10 cellular contexts compared by ENCODE assay signal in the genomic region with DNA sequence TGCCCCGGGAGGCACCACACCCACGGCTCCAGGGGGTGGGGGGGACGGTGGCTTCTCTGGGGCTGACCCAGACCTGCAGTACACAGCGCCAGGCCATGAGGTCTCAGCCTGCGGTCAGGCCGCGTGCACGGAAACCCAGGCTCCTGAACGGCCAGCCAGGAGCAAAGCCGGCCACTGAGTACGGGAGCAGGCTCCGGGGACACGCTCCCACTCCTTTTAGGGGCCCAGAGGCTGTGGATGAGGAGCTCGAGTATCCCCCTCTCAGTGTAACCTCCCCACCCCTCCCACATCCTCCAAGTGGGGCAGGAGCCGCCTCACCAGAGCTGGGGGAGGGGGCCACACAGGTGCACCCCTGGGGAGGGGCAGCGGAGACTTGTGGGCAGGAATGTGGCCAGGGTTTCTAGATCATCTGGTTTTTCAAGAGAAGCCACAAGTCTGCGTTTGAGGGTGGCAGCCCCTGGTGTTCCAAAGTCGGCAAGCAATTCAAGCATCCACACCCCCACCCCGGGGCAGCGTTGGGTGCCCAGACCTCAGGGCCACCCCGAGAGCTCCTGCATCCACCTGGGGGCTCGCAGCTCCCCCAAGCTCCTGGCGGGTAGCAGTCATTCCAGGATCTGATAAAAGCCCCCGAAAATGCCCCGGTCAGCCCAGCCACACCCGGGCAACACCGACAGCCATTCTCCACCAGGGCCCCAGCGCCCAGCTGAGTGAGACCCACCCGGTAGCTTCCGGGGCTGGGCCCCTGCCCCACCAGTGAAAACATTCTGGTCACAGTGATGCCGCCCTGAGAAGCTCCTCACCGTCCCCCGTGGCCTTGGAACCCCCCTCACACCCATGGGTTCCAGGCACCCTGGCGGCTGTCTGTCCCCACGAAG. TPM values are rescaled to one million over a fixed set of nuclear protein-coding genes. Genes with fewer than 3 reads are reported as not detected.
A peak's percentile ranks its signal among the peaks of the same experiment; 100 is the strongest.
DNase-seq lines count a peak whose midpoint lies in the region; ATAC-seq and TF ChIP-seq lines count a peak whose summit lies in the region.
"Had no signal": no experiment of that assay in that cellular context is flagged by ENCODE, and none has a peak within 500 bp of the region (broad histone marks: within the 10 kb centered on the region; RNA-seq: fewer than 3 reads in every experiment).

No MANE protein-coding gene starts in this region.

- H3K4me1 ChIP-seq in BLaER1 (peaks cover 92% of the 10 kb centered on the region), gastroesophageal sphincter (peaks cover 0 to 80% (median 29%) of the 10 kb centered on the region in 3 donors), prostate gland (replicated peaks) (peaks cover 22% of the 10 kb centered on the region)

- TF ChIP-seq POLR2A in gastroesophageal sphincter (IDR thresholded peaks at IDR 0.05) (no peak), prostate gland (IDR thresholded peaks at IDR 0.05) (no peak)

- CTCF ChIA-PET in RWPE1 (lab: Yijun Ruan, JAX) = interaction anchor here (0.6 to 2.0 kb wide), 8 partner anchors 10 to 298 kb away, joined by 3 to 5 read pairs (median 4); no protein-coding TSS in a partner anchor

- H3K9me3 ChIP-seq in BLaER1 (no peaks in the 10 kb centered on the region), gastroesophageal sphincter (no peaks in the 10 kb centered on the region), prostate gland (no peaks in the 10 kb centered on the region)

- no peak for ATAC-seq in gastroesophageal sphincter
- ATAC-seq: activated CD8-positive, alpha-beta memory T cell treated with anti-CD3 and anti-CD28 coated beads, Interleukin-2, amount 10 ng/mL, durations not matched to agents 7 days and 5 days had no signal

- H3K4me3 ChIP-seq in BLaER1 (peak overlapping the region; percentile 46; the same call in 1 of the 2 replicates), gastroesophageal sphincter (peak overlapping the region in 1 of 2 donors; percentile 46), prostate gland (peak overlapping the region in 1 of 2 donors; percentile 6)

- POLR2A ChIA-PET in RWPE1 (lab: Yijun Ruan, JAX; ENCODE audit: low non-redundant PET) = no interaction called here

- no peak for DNase-seq in RWPE1 (ENCODE audit: low spot score)
- no peak for DNase-seq in prostate gland (ENCODE audit: low spot score)
- no peak for DNase-seq in stimulated activated CD4-positive, alpha-beta T cell treated with anti-CD3 and anti-CD28 coated beads, Interleukin-2, amount 100 ng/mL, for 48 hours
- no peak for DNase-seq in NCI-H1417 treated with DMSO at 0.1 percent for 48 hours (lab: John Stamatoyannopoulos, UW)
- DNase-seq in EL = no peak
- no peak for DNase-seq in activated naive CD4-positive, alpha-beta T cell treated with Interleukin-2 at 50 U/mL for 16 hours
- DNase-seq: activated CD8-positive, alpha-beta memory T cell treated with anti-CD3 and anti-CD28 coated beads, Interleukin-2, amount 10 ng/mL, durations not matched to agents 7 days and 5 days; NCI-H1417 had no signal

- no CpG with 5 or more reads among the region's 35 CpGs for WGBS in gastroesophageal sphincter (ENCODE audit: low coverage in 1 of 2), 2 donors
- WGBS in prostate gland = 76% methylated on average over 21 of the region's 35 CpGs

- peaks cover 93% of the 10 kb centered on the region for H4K20me1 ChIP-seq in BLaER1

- TF ChIP-seq CTCF in RWPE1 (conservative IDR thresholded peaks at IDR 0.05; ENCODE audit: low read depth) = no peak
- no peak for TF ChIP-seq CTCF in gastroesophageal sphincter (IDR thresholded peaks at IDR 0.05)
- TF ChIP-seq CTCF in prostate gland (IDR thresholded peaks at IDR 0.05) = no peak

- H3K27ac ChIP-seq in BLaER1 (peak overlapping the region; percentile 78), RWPE1 (peak overlapping the region; percentile 100), gastroesophageal sphincter (peak overlapping the region in 3 of 4 donors; percentile 78 to 82 (median 81)), prostate gland (peak overlapping the region; percentile 62 to 69)

- H3K36me3 ChIP-seq in BLaER1 = peaks cover 6% of the 10 kb centered on the region; the same call in 1 of the 2 replicates
- peaks cover 0 to 28% of the 10 kb centered on the region in 2 donors for H3K36me3 ChIP-seq in gastroesophageal sphincter
- no peaks in the 10 kb centered on the region for H3K36me3 ChIP-seq in prostate gland

- H3K4me2 ChIP-seq in BLaER1 = peak overlapping the region; percentile 93

- H3K27me3 ChIP-seq in BLaER1 (no peaks in the 10 kb centered on the region), gastroesophageal sphincter (no peaks in the 10 kb centered on the region), prostate gland (replicated peaks; ENCODE audit: insufficient read depth) (no peaks in the 10 kb centered on the region)

- intact Hi-C loops in prostate gland (cut with DNase I) = no loop called here

- peak overlapping the region; percentile 58; the same call in 1 of the 2 replicates for H3K9ac ChIP-seq in BLaER1

- no peak for TF ChIP-seq EP300 in gastroesophageal sphincter (IDR thresholded peaks at IDR 0.05)

RNA-seq across cellular contexts. Expression of a gene that starts 6.1 kb away (rescaled TPM):
- 10 to 100 TPM; 14.9 to 67.2 (median 20.9) TPM for total RNA-seq in gastroesophageal sphincter
- 10 to 100 TPM; 32.5 to 79.9 TPM for total RNA-seq in prostate gland

RNA-seq across cellular contexts. Expression of a gene that starts 37.7 kb away (rescaled TPM):
- 10 to 100 TPM; 56.8 to 80.7 (median 60.9) TPM for total RNA-seq in gastroesophageal sphincter
- 100 to 1,000 TPM in 1 of 2 donors, 10 to 100 TPM in 1; 75.1 to 157 TPM for total RNA-seq in prostate gland
